24 cellular contexts compared by ENCODE assay signal in genomic region chrX:145848451-145848850, GRCh38. TPM values are rescaled to one million over a fixed set of nuclear protein-coding genes. Genes with fewer than 3 reads are reported as not detected.
"Had no signal": no experiment of that assay in that cellular context is flagged by ENCODE, and none has a peak within 500 bp of the region (broad histone marks: within the 10 kb centered on the region; RNA-seq: fewer than 3 reads in every experiment).

No MANE protein-coding gene starts in this region.

- DNase-seq: activated CD4-positive, alpha-beta memory T cell treated with anti-CD3 and anti-CD28 coated beads for 36 hours; activated CD4-positive, alpha-beta T cell treated with anti-CD3 and anti-CD28 coated beads for 48 hours; activated naive CD4-positive, alpha-beta T cell treated with Interleukin-2 at 50 U/mL for 16 hours; activated naive CD8-positive, alpha-beta T cell treated with anti-CD3 and anti-CD28 coated beads for 36 hours; activated T-cell treated with anti-CD3 and anti-CD28 coated beads, Interleukin-2, amount 50 U/mL, for 48 hours; cortex of kidney; effector CD4-positive, alpha-beta T cell; erythroblast; foreskin fibroblast; immature natural killer cell; kidney glomerular epithelial cell; left ventricle myocardium inferior; ovary; stimulated activated CD4-positive, alpha-beta T cell treated with anti-CD3 and anti-CD28 coated beads, Interleukin-4, amount 100 ng/mL, for 4 hours; stimulated activated naive CD8-positive, alpha-beta T cell treated with anti-CD3 and anti-CD28 coated beads, Interleukin-15, Interleukin-2, amounts not matched to agents 100 U/mL and 50 U/mL, for 24 hours; T-helper 2 cell; trophoblast cell had no signal

- H3K4me1 ChIP-seq: left ventricle myocardium inferior, prostate gland, right atrium auricular region, vagina had no signal

- H3K36me3 ChIP-seq: left ventricle myocardium inferior, neutrophil, ovary, prostate gland, right atrium auricular region, vagina had no signal

- H3K27ac ChIP-seq: left ventricle myocardium inferior, neutrophil, ovary, prostate gland, right atrium auricular region, vagina had no signal

- H3K27me3 ChIP-seq: neutrophil, ovary, right atrium auricular region, vagina had no signal

- ATAC-seq: natural killer cell treated with Interleukin-12 subunit alpha and Interleukin-12 subunit beta and Interleukin-15 and Interleukin-18, amount 100 ng/mL, for 72 hours; stimulated activated naive CD8-positive, alpha-beta T cell treated with anti-CD3 and anti-CD28 coated beads, Interleukin-15, Interleukin-2, amounts not matched to agents 100 U/mL and 50 U/mL, for 24 hours had no signal

- H3K4me3 ChIP-seq: left ventricle myocardium inferior, ovary, prostate gland, right atrium auricular region, vagina had no signal

- H3K9me3 ChIP-seq: left ventricle myocardium inferior, neutrophil, ovary, prostate gland, right atrium auricular region, vagina had no signal

RNA-seq across cellular contexts. Expression of gene SLITRK2, which starts 30.8 kb away (rescaled TPM):
- total RNA-seq: activated CD4-positive, alpha-beta memory T cell treated with anti-CD3 and anti-CD28 coated beads for 36 hours; activated naive CD8-positive, alpha-beta T cell treated with anti-CD3 and anti-CD28 coated beads for 36 hours; glomerular endothelial cell; lung microvascular endothelial cell; natural killer cell treated with Interleukin-12 subunit alpha and Interleukin-12 subunit beta and Interleukin-15 and Interleukin-18, amount 100 ng/mL, for 72 hours had no signal
